12 cellular contexts compared by ENCODE assay signal in the genomic region with DNA sequence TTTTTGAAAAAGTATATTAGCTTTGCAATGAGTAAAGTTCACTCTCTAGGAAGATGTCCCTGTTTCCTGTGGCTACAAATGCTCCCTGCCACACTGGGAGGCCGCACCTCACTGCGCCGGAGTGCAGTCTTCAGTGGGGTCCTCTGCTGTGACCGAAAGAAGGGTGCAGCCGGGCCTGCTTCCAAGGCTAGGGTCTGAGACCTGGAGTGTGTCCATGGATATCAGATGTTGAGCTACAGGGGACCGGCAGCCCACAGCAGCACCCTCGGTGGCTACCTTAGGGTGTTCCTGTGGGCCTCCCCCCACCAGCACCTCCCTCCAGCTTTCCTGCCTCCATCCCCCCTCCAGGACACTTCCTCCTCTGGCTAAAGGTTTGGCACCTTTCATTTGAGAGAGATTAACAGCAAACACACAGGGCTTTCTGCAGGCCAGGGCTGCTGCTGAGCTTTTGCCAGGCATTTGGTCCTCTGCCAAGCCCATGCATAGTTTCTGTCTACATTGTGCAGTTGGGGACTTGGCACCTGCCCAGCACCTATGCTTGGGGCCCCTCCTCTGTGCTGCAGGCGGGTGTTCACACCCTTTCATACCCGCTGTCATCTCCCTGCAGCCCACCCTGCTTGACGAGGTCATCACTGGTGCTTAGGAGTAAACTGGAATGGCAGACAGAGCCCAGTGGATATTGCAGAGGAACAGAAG. TPM values are rescaled to one million over a fixed set of nuclear protein-coding genes. Genes with fewer than 3 reads are reported as not detected.
DNase-seq lines count a peak whose midpoint lies in the region; ATAC-seq and TF ChIP-seq lines count a peak whose summit lies in the region.
"Had no signal": no experiment of that assay in that cellular context is flagged by ENCODE, and none has a peak within 500 bp of the region (broad histone marks: within the 10 kb centered on the region; RNA-seq: fewer than 3 reads in every experiment).

No MANE protein-coding gene starts in this region.

- dilution Hi-C loops in mammary epithelial cell (cut with HindIII; ENCODE audit: low sequenced_read_pairs) = no loop called here

- no peak overlapping the region for H3K4me3 ChIP-seq in mammary epithelial cell (replicated peaks in 1 of 3; ENCODE audit: insufficient read depth in 1 of 3, low read depth in 2 of 3, low read length in 3 of 3)
- H3K4me3 ChIP-seq in heart right ventricle = no peak overlapping the region
- no peak overlapping the region for H3K4me3 ChIP-seq in upper lobe of right lung

- H3K27me3 ChIP-seq in mammary epithelial cell (ENCODE audit: insufficient read depth, low read length) (no peaks in the 10 kb centered on the region), heart right ventricle (no peaks in the 10 kb centered on the region), upper lobe of right lung (no peaks in the 10 kb centered on the region)

- H3K36me3 Mint-ChIP-seq in MCF 10A (ENCODE audit: insufficient read depth, unreplicated experiment) (peaks cover 14% of the 10 kb centered on the region), CD14-positive monocyte (peaks cover 17 to 30% of the 10 kb centered on the region in 2 donors)

- TF ChIP-seq CTCF in MCF 10A (IDR thresholded peaks at IDR 0.05; ENCODE audit: unreplicated experiment) (no peak), mammary epithelial cell (conservative IDR thresholded peaks at IDR 0.05 in 1 of 2, IDR thresholded peaks at IDR 0.05 in 1 of 2; ENCODE audit: extremely low read depth in 1 of 2, insufficient read depth in 1 of 2, low read depth in 1 of 2, low read length in 2 of 2) (no peak), RWPE1 (conservative IDR thresholded peaks at IDR 0.05; ENCODE audit: low read depth) (no peak), heart right ventricle (IDR thresholded peaks at IDR 0.05) (no peak), upper lobe of right lung (IDR thresholded peaks at IDR 0.05) (no peak), CD14-positive monocyte (IDR thresholded peaks at IDR 0.05) (no peak)

- no peaks in the 10 kb centered on the region for H3K4me1 ChIP-seq in mammary epithelial cell (ENCODE audit: insufficient read depth, low read length)
- H3K4me1 ChIP-seq in heart right ventricle = peaks cover 3 to 26% (median 16%) of the 10 kb centered on the region in 9 donors
- peaks cover 9% of the 10 kb centered on the region for H3K4me1 ChIP-seq in upper lobe of right lung

- H4K20me1 ChIP-seq in mammary epithelial cell (ENCODE audit: insufficient read depth, low read length) = no peaks in the 10 kb centered on the region

- H3K4me3 Mint-ChIP-seq in MCF 10A (ENCODE audit: unreplicated experiment) = no peak overlapping the region
- no peak overlapping the region for H3K4me3 Mint-ChIP-seq in CD14-positive monocyte
- H3K4me3 Mint-ChIP-seq: naive thymus-derived CD8-positive, alpha-beta T cell; T-helper 17 cell had no signal

- CTCF ChIA-PET in MCF 10A (lab: Yijun Ruan, JAX) (interaction anchor here (0.6 to 1.2 kb wide), 5 partner anchors 10 to 248 kb away, joined by 3 to 8 read pairs (median 4); no protein-coding TSS in a partner anchor), mammary epithelial cell (lab: Charles Lee; ENCODE audit: low non-redundant PET) (no interaction called here), RWPE1 (lab: Yijun Ruan, JAX) (interaction anchor here (0.6 kb wide), 1 partner anchor 104 kb away, joined by 3 read pairs; no protein-coding TSS in a partner anchor)

- POLR2A ChIA-PET in MCF 10A (lab: Yijun Ruan, JAX) = interaction anchor here (1.0 to 1.5 kb wide), 4 partner anchors 10 to 166 kb away, joined by 3 to 4 read pairs (median 4); no protein-coding TSS in a partner anchor
- POLR2A ChIA-PET in RWPE1 (lab: Yijun Ruan, JAX; ENCODE audit: low non-redundant PET) = no interaction called here

- H3K36me3 ChIP-seq in mammary epithelial cell (ENCODE audit: insufficient read depth, low read length) (no peaks in the 10 kb centered on the region), heart right ventricle (no peaks in the 10 kb centered on the region), upper lobe of right lung (no peaks in the 10 kb centered on the region)

- peak; percentile 22 to 80 (median 53) for ATAC-seq in heart right ventricle
- ATAC-seq in upper lobe of right lung = peak; percentile 41
- no peak for ATAC-seq in GM19397 (IDR thresholded peaks at IDR 0.05; ENCODE audit: unreplicated experiment)
- ATAC-seq: naive thymus-derived CD8-positive, alpha-beta T cell; T-helper 17 cell had no signal

- H3K27ac Mint-ChIP-seq in MCF 10A (ENCODE audit: low read depth, unreplicated experiment) = peak overlapping the region; percentile 43
- H3K27ac Mint-ChIP-seq in CD14-positive monocyte = no peak overlapping the region
- H3K27ac Mint-ChIP-seq: T-helper 17 cell had no signal

- DNase-seq in MCF 10A (ENCODE audit: unreplicated experiment) (peak; percentile 93), mammary epithelial cell (no peak), RWPE1 (ENCODE audit: low spot score) (peak; percentile 25), heart right ventricle (peak; percentile 40 to 44), upper lobe of right lung (peak; percentile 68), CD14-positive monocyte (ENCODE audit: low spot score) (no peak), NCI-H526 treated with DMSO at 0.1 percent for 48 hours (lab: John Stamatoyannopoulos, UW) (no peak)
- DNase-seq: activated naive CD4-positive, alpha-beta T cell treated with Interleukin-2 at 50 U/mL for 16 hours; naive thymus-derived CD8-positive, alpha-beta T cell had no signal

- H3K9me3 ChIP-seq in mammary epithelial cell (replicated peaks; ENCODE audit: insufficient read depth, low read length) (no peaks in the 10 kb centered on the region), heart right ventricle (no peaks in the 10 kb centered on the region), upper lobe of right lung (no peaks in the 10 kb centered on the region)

- no peak overlapping the region for H3K27ac ChIP-seq in mammary epithelial cell (ENCODE audit: insufficient read depth, low read depth, low read length)
- H3K27ac ChIP-seq in RWPE1 = peak overlapping the region; percentile 67
- no peak overlapping the region for H3K27ac ChIP-seq in heart right ventricle
- H3K27ac ChIP-seq in upper lobe of right lung = no peak overlapping the region
- H3K27ac ChIP-seq: KMS-11 had no signal

- peaks cover 20% of the 10 kb centered on the region for H3K4me1 Mint-ChIP-seq in MCF 10A (ENCODE audit: insufficient read depth, unreplicated experiment)
- H3K4me1 Mint-ChIP-seq in CD14-positive monocyte = peaks cover 9% of the 10 kb centered on the region

- no peak overlapping the region for H3K4me2 ChIP-seq in mammary epithelial cell (ENCODE audit: insufficient read depth, low read depth, low read length)
- H3K4me2 ChIP-seq: KMS-11 had no signal

- H3K9ac ChIP-seq in mammary epithelial cell (ENCODE audit: insufficient read depth, low read length) = no peak overlapping the region
- H3K9ac ChIP-seq: KMS-11 had no signal

- BruUV-seq in MCF 10A (replicated peaks; lab: Mats Ljungman, UMichigan) = no TSS peak
- BruUV-seq in mammary epithelial cell (replicated peaks; lab: Mats Ljungman, UMichigan) = no TSS peak

- H3K9me3 Mint-ChIP-seq in MCF 10A (ENCODE audit: unreplicated experiment) (no peaks in the 10 kb centered on the region), CD14-positive monocyte (no peaks in the 10 kb centered on the region)
- H3K9me3 Mint-ChIP-seq: naive thymus-derived CD8-positive, alpha-beta T cell had no signal

- no peaks in the 10 kb centered on the region for H3K79me2 ChIP-seq in mammary epithelial cell (ENCODE audit: insufficient read depth, low read length)

- in situ Hi-C loops in mammary epithelial cell (cut with MboI; ENCODE audit: low sequenced_read_pairs in 2 of 2) = no loop called here

- intact Hi-C loops in MCF 10A (cut with micrococcal nuclease) (loop anchor here (5.0 kb wide), 1 partner anchor 66 kb away; no protein-coding TSS in a partner anchor), mammary epithelial cell (cut with micrococcal nuclease) (no loop called here), heart right ventricle (cut with DNase I) (no loop called here), upper lobe of right lung (cut with DNase I) (no loop called here), CD14-positive monocyte (cut with micrococcal nuclease) (no loop called here)

- 49% methylated on average over 9 of the region's 10 CpGs for WGBS in mammary epithelial cell (ENCODE audit: low coverage, missing lambda C conversion rate)
- WGBS in heart right ventricle, 2 donors = 41 to 52% methylated on average over 10 of the region's 10 CpGs

- no peaks in the 10 kb centered on the region for H3K27me3 Mint-ChIP-seq in MCF 10A (ENCODE audit: insufficient read depth, unreplicated experiment)
- H3K27me3 Mint-ChIP-seq in CD14-positive monocyte (ENCODE audit: low read depth in 3 of 3) = peaks cover 0 to 2% (median 0%) of the 10 kb centered on the region in 3 donors
- H3K27me3 Mint-ChIP-seq: naive thymus-derived CD8-positive, alpha-beta T cell; T-helper 17 cell had no signal

- no peak overlapping the region for H2AFZ ChIP-seq in mammary epithelial cell (ENCODE audit: low read depth, low read length)

RNA-seq across cellular contexts. Expression of a gene that starts 33.8 kb away (rescaled TPM):
- total RNA-seq in MCF 10A (2022) (0.28 TPM in 1 of 2 replicates, not detected in the other), mammary epithelial cell (1 to 10 TPM in 1 of 2 donors, under 1 TPM in 1; 0.83 to 2.3 TPM), heart right ventricle (10 to 100 TPM in 7 of 10 donors, 1 to 10 TPM in 3; 7.9 to 48.1 (median 15.2) TPM), upper lobe of right lung (61.9 TPM)
- polyA plus RNA-seq in mammary epithelial cell (0.59 TPM), heart right ventricle (10 to 100 TPM; 13.2 to 25.0 TPM), CD14-positive monocyte (10 to 100 TPM; 69.0 to 90.4 TPM)
- 0.57 TPM for polyA minus RNA-seq in mammary epithelial cell
- total RNA-seq: naive thymus-derived CD8-positive, alpha-beta T cell had no signal

Comparison
In these comparisons a context has a peak if more than half of its experiments do, and no peak if none do; other contexts are left out.
1. DNase-seq: peak in MCF 10A (single experiment), RWPE1 (single experiment), heart right ventricle (2 of 2) and upper lobe of right lung (single experiment); none in mammary epithelial cell (single experiment), CD14-positive monocyte (single experiment) and NCI-H526 treated with DMSO at 0.1 percent for 48 hours (single experiment).